ENCODE assay signal across 1 cellular context in genomic region chr11:128701086-128701485, GRCh38.
TF ChIP-seq lines count a peak whose summit lies in the region.

No MANE protein-coding gene starts in this region.

TF ChIP-seq in IMR-90, 13 proteins besides CTCF, POLR2A, EP300 and RAD21 (continued from another document):
- TF ChIP-seq ELK1 (IDR thresholded peaks at IDR 0.05; ENCODE audit: borderline replicate concordance, low read depth, low read length) (no peak), MAFK (IDR thresholded peaks at IDR 0.05; ENCODE audit: low read depth, low read length) (peak; percentile 59), BHLHE40 (IDR thresholded peaks at IDR 0.05; ENCODE audit: low read depth, low read length) (no peak)
